Comparison of ENCODE assay signal across 14 cellular contexts in genomic region chr7:119472398-119473038, GRCh38.
DNase-seq lines count a peak whose midpoint lies in the region; ATAC-seq and TF ChIP-seq lines count a peak whose summit lies in the region.
"Had no signal": no experiment of that assay in that cellular context is flagged by ENCODE, and none has a peak within 500 bp of the region (broad histone marks: within the 10 kb centered on the region; RNA-seq: fewer than 3 reads in every experiment).

No MANE protein-coding gene starts in this region.

- H3K9ac ChIP-seq in mammary epithelial cell (ENCODE audit: insufficient read depth, low read length) = no peak overlapping the region

- H3K4me1 ChIP-seq in mammary epithelial cell (ENCODE audit: insufficient read depth, low read length) (no peaks in the 10 kb centered on the region), right atrium auricular region (no peaks in the 10 kb centered on the region)
- H3K4me1 ChIP-seq: tibial artery had no signal

- H3K36me3 ChIP-seq in mammary epithelial cell (ENCODE audit: insufficient read depth, low read length) = no peaks in the 10 kb centered on the region
- no peaks in the 10 kb centered on the region for H3K36me3 ChIP-seq in right atrium auricular region
- H3K36me3 ChIP-seq: ovary, tibial artery had no signal

- WGBS in mammary epithelial cell (ENCODE audit: low coverage, missing lambda C conversion rate) = 19% methylated on average over 6 of the region's 7 CpGs

- CTCF ChIA-PET in mammary epithelial cell (lab: Charles Lee; ENCODE audit: low non-redundant PET) = no interaction called here

- H3K4me2 ChIP-seq in mammary epithelial cell (ENCODE audit: insufficient read depth, low read depth, low read length) = no peak overlapping the region

- in situ Hi-C loops in T47D (cut with HindIII; ENCODE audit: low pct_unique_long_range_greater_than_20kb, low sequenced_read_pairs) = no loop called here
- in situ Hi-C loops in mammary epithelial cell (cut with MboI; ENCODE audit: low sequenced_read_pairs in 2 of 2) = no loop called here

- H3K27me3 ChIP-seq in mammary epithelial cell (ENCODE audit: insufficient read depth, low read length) (no peaks in the 10 kb centered on the region), right atrium auricular region (no peaks in the 10 kb centered on the region)
- H3K27me3 ChIP-seq: tibial artery had no signal

- H3K9me3 ChIP-seq in mammary epithelial cell (replicated peaks; ENCODE audit: insufficient read depth, low read length) (no peaks in the 10 kb centered on the region), right atrium auricular region (no peaks in the 10 kb centered on the region)
- H3K9me3 ChIP-seq: ovary, tibial artery had no signal

- no peak overlapping the region for H3K27ac ChIP-seq in mammary epithelial cell (ENCODE audit: insufficient read depth, low read depth, low read length)
- no peak overlapping the region for H3K27ac ChIP-seq in right atrium auricular region
- H3K27ac ChIP-seq: ovary, tibial artery had no signal

- H2AFZ ChIP-seq in mammary epithelial cell (ENCODE audit: low read depth, low read length) = no peak overlapping the region

- dilution Hi-C loops in mammary epithelial cell (cut with HindIII; ENCODE audit: low sequenced_read_pairs) = no loop called here

- DNase-seq in T47D (ENCODE audit: low read depth in 1 of 2, low spot score in 1 of 2) = peak; percentile 1 to 42
- no peak for DNase-seq in mammary epithelial cell
- peak; percentile 28 to 69 for DNase-seq in NCI-H526 (lab: John Stamatoyannopoulos, UW)
- DNase-seq in iPS-NIHi11 (ENCODE audit: low spot score) = peak; percentile 12
- no peak for DNase-seq in right atrium auricular region (ENCODE audit: low spot score)
- no peak for DNase-seq in amniotic stem cell (lab: John Stamatoyannopoulos, UW)
- no peak for DNase-seq in stimulated activated CD8-positive, alpha-beta memory T cell treated with anti-CD3 and anti-CD28 coated beads, Interleukin-4, amount 100 ng/mL, for 48 hours
- DNase-seq: activated CD4-positive, alpha-beta T cell treated with anti-CD3 and anti-CD28 coated beads for 1 hour; activated naive CD8-positive, alpha-beta T cell treated with anti-CD3 and anti-CD28 coated beads, Interleukin-2, amount 10 ng/mL, durations not matched to agents 7 days and 5 days; activated T-cell treated with anti-CD3 and anti-CD28 coated beads for 4 hours; OCI-M1; ovary; tibial artery had no signal

- H3K79me2 ChIP-seq in mammary epithelial cell (ENCODE audit: insufficient read depth, low read length) = no peaks in the 10 kb centered on the region

- no peaks in the 10 kb centered on the region for H4K20me1 ChIP-seq in mammary epithelial cell (ENCODE audit: insufficient read depth, low read length)

- no peak for ATAC-seq in GM18505 (IDR thresholded peaks at IDR 0.05; ENCODE audit: unreplicated experiment)

- intact Hi-C loops in mammary epithelial cell (cut with micrococcal nuclease) = no loop called here

- H3K4me3 ChIP-seq in mammary epithelial cell (replicated peaks in 1 of 3; ENCODE audit: insufficient read depth in 1 of 3, low read depth in 2 of 3, low read length in 3 of 3) (no peak overlapping the region), right atrium auricular region (no peak overlapping the region)
- H3K4me3 ChIP-seq: ovary, tibial artery had no signal

- no TSS peak for BruUV-seq in mammary epithelial cell (replicated peaks; lab: Mats Ljungman, UMichigan)

- no peak for TF ChIP-seq POLR2A in GM18505 (IDR thresholded peaks at IDR 0.05; ENCODE audit: borderline replicate concordance, extremely low read depth, insufficient read depth, insufficient read length)

- no peak for TF ChIP-seq CTCF in mammary epithelial cell (conservative IDR thresholded peaks at IDR 0.05 in 1 of 2, IDR thresholded peaks at IDR 0.05 in 1 of 2; ENCODE audit: extremely low read depth in 1 of 2, insufficient read depth in 1 of 2, low read depth in 1 of 2, low read length in 2 of 2)
- TF ChIP-seq CTCF in right atrium auricular region (IDR thresholded peaks at IDR 0.05) = no peak

Comparison
In these comparisons a context has a peak if more than half of its experiments do, and no peak if none do; other contexts are left out.
1. DNase-seq: peak in T47D (2 of 2), NCI-H526 (2 of 2) and iPS-NIHi11 (single experiment); none in mammary epithelial cell (single experiment), right atrium auricular region (single experiment), amniotic stem cell (single experiment) and stimulated activated CD8-positive, alpha-beta memory T cell treated with anti-CD3 and anti-CD28 coated beads, Interleukin-4, amount 100 ng/mL, for 48 hours (single experiment).